In genomic region chr17:42407289-42407836, GRCh38 we compare ENCODE assay signal across 8 cellular contexts. TPM values are rescaled to one million over a fixed set of nuclear protein-coding genes. Genes with fewer than 3 reads are reported as not detected.
A peak's percentile ranks its signal among the peaks of the same experiment; 100 is the strongest.
DNase-seq lines count a peak whose midpoint lies in the region; ATAC-seq, FAIRE-seq and TF ChIP-seq lines count a peak whose summit lies in the region.

No MANE protein-coding gene starts in this region.

- H3K4me3 ChIP-seq in MG63 (no peak overlapping the region), GM12878 (no peak overlapping the region), skeletal muscle satellite cell (ENCODE audit: low read length) (no peak overlapping the region)

- intact Hi-C loops in GM12878 (cut with micrococcal nuclease; ENCODE audit: unreplicated experiment): loop anchor here (2.0 to 10.0 kb wide), 4 partner anchors 95 to 223 kb away; partner anchors contain the start of genes HCRT and KCNH4

- H3K79me2 ChIP-seq in GM12878 (ENCODE audit: control insufficient read depth, insufficient read depth, low read length): no peaks in the 10 kb centered on the region

- SMC1A ChIA-PET in GM12878 (lab: Charles Lee; ENCODE audit: uncharacterized antibody, unreplicated experiment): interaction anchor here (0.7 to 22.3 kb wide), 24 partner anchors 9 to 434 kb away, joined by 3 to 528 read pairs (median 4); partner anchors contain the start of genes HCRT and KCNH4

- H3K9ac ChIP-seq in GM12878 (ENCODE audit: control insufficient read depth, insufficient read depth, low read length) (no peak overlapping the region), skeletal muscle satellite cell (ENCODE audit: low read depth, low read length) (no peak overlapping the region)

- BruUV-seq in GM12878 (replicated peaks; lab: Mats Ljungman, UMichigan): no TSS peak

- DNase-seq in GDM1 (lab: John Stamatoyannopoulos, UW) (peak; percentile 60), MG63 (peak; percentile 82), T-helper 1 cell (peak in 4 of 5 donors; percentile 39 to 59 (median 52)), GM12878 (ENCODE audit: low read depth, low spot score) (no peak), hippocampal formation (lab: John Stamatoyannopoulos, UW) (peak; percentile 67 to 82)

- in situ Hi-C loops in GM12878 (cut with MboI): no loop called here

- peaks cover 4% of the 10 kb centered on the region; the same call in 1 of the 2 replicates for H3K4me1 ChIP-seq in GM12878 (ENCODE audit: control insufficient read depth, insufficient read depth, low read length)
- peaks cover 58% of the 10 kb centered on the region for H3K4me1 ChIP-seq in skeletal muscle satellite cell (ENCODE audit: control insufficient read depth, insufficient read depth, low read length)

- CTCF ChIA-PET in GM12878 (lab: Yijun Ruan, JAX): interaction anchor here (0.6 to 16.2 kb wide), 29 partner anchors 9 to 390 kb away, joined by 3 to 732 read pairs (median 5); partner anchors contain the start of genes DNAJC7, GHDC, NAGLU and STAT5B

- no peak for TF ChIP-seq CTCF in GM12878 (IDR thresholded peaks at IDR 0.05 in 2 of 3, conservative IDR thresholded peaks at IDR 0.05 in 1 of 3; ENCODE audit: control insufficient read depth in 2 of 3, extremely low read depth in 1 of 3, insufficient read depth in 1 of 3, low read depth in 3 of 3, low read length in 3 of 3)

- WGBS in GM12878 (ENCODE audit: insufficient coverage, insufficient replicate concordance, low lambda C conversion rate, missing lambda C conversion rate): 27% methylated on average over 2 of the region's 2 CpGs

- no peak for TF ChIP-seq RAD21 in GM12878 (IDR thresholded peaks at IDR 0.05; ENCODE audit: insufficient read depth, low read depth, low read length)

- H3K27me3 ChIP-seq in MG63: no peaks in the 10 kb centered on the region
- H3K27me3 ChIP-seq in GM12878 (replicated peaks in 1 of 2; ENCODE audit: control insufficient read depth in 2 of 2, insufficient read depth in 2 of 2, low read length in 1 of 2): no peaks in the 10 kb centered on the region
- H3K27me3 ChIP-seq in skeletal muscle satellite cell (ENCODE audit: control insufficient read depth, insufficient read depth, low read length): no peaks in the 10 kb centered on the region

- H3K4me2 ChIP-seq in GM12878 (ENCODE audit: control insufficient read depth, insufficient read depth): no peak overlapping the region
- H3K4me2 ChIP-seq in skeletal muscle satellite cell (ENCODE audit: low read length): peak overlapping the region; percentile 47

- H4K20me1 ChIP-seq in GM12878 (ENCODE audit: control insufficient read depth, insufficient read depth): no peaks in the 10 kb centered on the region; the same call in 1 of the 2 replicates

- no peak for TF ChIP-seq EP300 in GM12878 (IDR thresholded peaks at IDR 0.05; ENCODE audit: borderline replicate concordance in 1 of 2, control insufficient read depth in 1 of 2, low read depth in 2 of 2, low read length in 2 of 2)

- H2AFZ ChIP-seq in GM12878 (ENCODE audit: control insufficient read depth, low read depth, low read length): no peak overlapping the region

- no peak for TF ChIP-seq POLR2A in GM12878 (IDR thresholded peaks at IDR 0.05; ENCODE audit: low read depth, low read length)

- H3K36me3 ChIP-seq in MG63 (peaks cover 60% of the 10 kb centered on the region), GM12878 (ENCODE audit: control insufficient read depth in 2 of 2, insufficient read depth in 2 of 2, low read length in 1 of 2) (no peaks in the 10 kb centered on the region), skeletal muscle satellite cell (ENCODE audit: insufficient read depth, low read length) (peaks cover 45% of the 10 kb centered on the region)

- H3K9me3 ChIP-seq in MG63 (no peaks in the 10 kb centered on the region), GM12878 (replicated peaks; ENCODE audit: control insufficient read depth, insufficient read depth, low read length) (no peaks in the 10 kb centered on the region), skeletal muscle satellite cell (replicated peaks; ENCODE audit: low read length) (no peaks in the 10 kb centered on the region)

- peak; percentile 88 for FAIRE-seq in GM12878 (lab: Jason Lieb, UNC)

- no peak overlapping the region for H3K27ac ChIP-seq in GM12878 (ENCODE audit: control insufficient read depth, insufficient read depth)

- POLR2A ChIA-PET in GM12878 (lab: Charles Lee): interaction anchor here (0.6 kb wide), 2 partner anchors 13 to 185 kb away, joined by 4 read pairs; no protein-coding TSS in a partner anchor

- RAD21 ChIA-PET in GM12878 (lab: Charles Lee; ENCODE audit: unreplicated experiment): interaction anchor here (0.6 to 11.0 kb wide), 18 partner anchors 12 to 392 kb away, joined by 3 to 373 read pairs (median 4); no protein-coding TSS in a partner anchor

- ATAC-seq in GM12878 (peak; percentile 96), HG03457 (IDR thresholded peaks at IDR 0.05; ENCODE audit: unreplicated experiment) (no peak), HG03159 (IDR thresholded peaks at IDR 0.05; ENCODE audit: unreplicated experiment) (no peak)

TF ChIP-seq in GM12878, 131 proteins besides CTCF, POLR2A, EP300 and RAD21 (continues in another document):
- TF ChIP-seq SRF (IDR thresholded peaks at IDR 0.05; ENCODE audit: low read depth in 2 of 2, low read length in 2 of 2): no peak
- TF ChIP-seq SIX5 (IDR thresholded peaks at IDR 0.05; ENCODE audit: low read depth, low read length, severe bottlenecking): peak; percentile 99
- peak; percentile 98 for TF ChIP-seq HCFC1 (IDR thresholded peaks at IDR 0.05; ENCODE audit: low read length)
- TF ChIP-seq SREBF1 (IDR thresholded peaks at IDR 0.05; ENCODE audit: low read length): peak; percentile 79
- TF ChIP-seq SMARCA5 (IDR thresholded peaks at IDR 0.05): no peak
- peak; percentile 91 for TF ChIP-seq NR2C1 (IDR thresholded peaks at IDR 0.05)

RNA-seq across cellular contexts. Expression of gene CAVIN1, which starts 15.7 kb away (rescaled TPM):
- 799 and 958 TPM in 2 replicates for total RNA-seq in MG63 (2014; rRNA removed; shearing (Covaris generic); ENCODE audit: low replicate concordance)
- 0.15 TPM in 1 of 2 replicates, not detected in the other for total RNA-seq in GM12878 (2013; cell fraction: nucleolus; rRNA removed)
- total RNA-seq in GM12878 (2014; rRNA removed) (0.27 and 0.40 TPM in 2 replicates), GM12878 (2014; rRNA removed; fragmentation: Illumina TruSeq; extraction: Trizol) (0.18 and 0.40 TPM in 2 replicates), GM12878 (2021) (0.93 and 1.1 TPM in 2 replicates)
- 0.72 TPM for polyA plus RNA-seq in GM12878 (2011; ENCODE audit: low read depth)
- polyA plus RNA-seq in GM12878 (2011; rRNA removed) (0.04 and 0.07 TPM in 2 replicates), GM12878 (2014; fragmentation: Illumina TruSeq; extraction: Trizol) (0.22 and 0.34 TPM in 2 replicates), GM12878 (2014; fragmentation: Nextera tagmentation; extraction: Ambion mirVana) (under 1 TPM; 0.03 to 0.05 TPM), GM12878 (2014; rRNA removed) (0.39 and 0.67 TPM in 2 replicates), GM12878 (2016; fragmentation: Nextera tagmentation; extraction: Ambion mirVana) (under 1 TPM; 0.30 to 0.40 TPM)
- 0.01 and 0.05 TPM in 2 replicates for polyA plus RNA-seq in GM12878 (2011; cell fraction: cytosol; rRNA removed)
- not detected in 2 replicates for polyA plus RNA-seq in GM12878 (2011; cell fraction: nucleus; rRNA removed)
- 1.5 and 2.4 TPM in 2 replicates for polyA plus RNA-seq in GM12878 (2012)
- polyA minus RNA-seq in GM12878 (2011; rRNA and poly(A)+ RNA removed): not detected in 2 replicates
- 0.53 and 1.7 TPM in 2 replicates for polyA minus RNA-seq in GM12878 (2011; cell fraction: cytosol; rRNA and poly(A)+ RNA removed)
- polyA minus RNA-seq in GM12878 (2011; cell fraction: nucleus; rRNA and poly(A)+ RNA removed): 0.29 TPM in 1 of 2 replicates, not detected in the other
- 663 and 678 TPM in 2 replicates for total RNA-seq in skeletal muscle satellite cell (2012; rRNA removed)

RNA-seq across cellular contexts. Expression of gene STAT3, which starts 19.1 kb away (rescaled TPM):
- 59.9 and 66.2 TPM in 2 replicates for total RNA-seq in MG63 (2014; rRNA removed; shearing (Covaris generic); ENCODE audit: low replicate concordance)
- 148 and 163 TPM in 2 replicates for total RNA-seq in GM12878 (2013; cell fraction: nucleolus; rRNA removed)
- total RNA-seq in GM12878 (2014; rRNA removed): 54.0 and 59.3 TPM in 2 replicates
- total RNA-seq in GM12878 (2014; rRNA removed; fragmentation: Illumina TruSeq; extraction: Trizol): 51.3 and 54.5 TPM in 2 replicates
- total RNA-seq in GM12878 (2021): 82.6 and 86.2 TPM in 2 replicates
- polyA plus RNA-seq in GM12878 (2011; ENCODE audit: low read depth): 58.9 TPM
- polyA plus RNA-seq in GM12878 (2011; rRNA removed): 63.6 and 74.7 TPM in 2 replicates
- 75.5 and 84.3 TPM in 2 replicates for polyA plus RNA-seq in GM12878 (2011; cell fraction: cytosol; rRNA removed)
- 78.8 and 87.2 TPM in 2 replicates for polyA plus RNA-seq in GM12878 (2011; cell fraction: nucleus; rRNA removed)
- 79.3 and 107 TPM in 2 replicates for polyA plus RNA-seq in GM12878 (2012)
- polyA plus RNA-seq in GM12878 (2014; fragmentation: Illumina TruSeq; extraction: Trizol): 57.3 and 59.8 TPM in 2 replicates
- 10 to 100 TPM; 18.4 to 18.9 TPM for polyA plus RNA-seq in GM12878 (2014; fragmentation: Nextera tagmentation; extraction: Ambion mirVana)
- 55.0 and 62.0 TPM in 2 replicates for polyA plus RNA-seq in GM12878 (2014; rRNA removed)
- polyA plus RNA-seq in GM12878 (2016; fragmentation: Nextera tagmentation; extraction: Ambion mirVana): 10 to 100 TPM; 91.1 to 96.4 TPM
- 99.8 and 120 TPM in 2 replicates for polyA minus RNA-seq in GM12878 (2011; rRNA and poly(A)+ RNA removed)
- 42.0 and 49.0 TPM in 2 replicates for polyA minus RNA-seq in GM12878 (2011; cell fraction: cytosol; rRNA and poly(A)+ RNA removed)
- 42.8 and 58.9 TPM in 2 replicates for polyA minus RNA-seq in GM12878 (2011; cell fraction: nucleus; rRNA and poly(A)+ RNA removed)
- 67.7 and 76.2 TPM in 2 replicates for total RNA-seq in skeletal muscle satellite cell (2012; rRNA removed)

RNA-seq across cellular contexts. Expression of gene ATP6V0A1, which starts 51.3 kb away (rescaled TPM):
- 15.9 and 28.0 TPM in 2 replicates for total RNA-seq in MG63 (2014; rRNA removed; shearing (Covaris generic); ENCODE audit: low replicate concordance)
- 478 and 487 TPM in 2 replicates for total RNA-seq in GM12878 (2013; cell fraction: nucleolus; rRNA removed)
- 26.2 and 32.9 TPM in 2 replicates for total RNA-seq in GM12878 (2014; rRNA removed)
- total RNA-seq in GM12878 (2014; rRNA removed; fragmentation: Illumina TruSeq; extraction: Trizol): 21.8 and 23.4 TPM in 2 replicates
- 42.6 and 50.3 TPM in 2 replicates for total RNA-seq in GM12878 (2021)
- polyA plus RNA-seq in GM12878 (2011; ENCODE audit: low read depth): 27.2 TPM
- 56.1 and 76.6 TPM in 2 replicates for polyA plus RNA-seq in GM12878 (2011; rRNA removed)
- 87.3 and 102 TPM in 2 replicates for polyA plus RNA-seq in GM12878 (2011; cell fraction: cytosol; rRNA removed)
- 272 and 292 TPM in 2 replicates for polyA plus RNA-seq in GM12878 (2011; cell fraction: nucleus; rRNA removed)
- polyA plus RNA-seq in GM12878 (2012): 35.2 and 37.5 TPM in 2 replicates
- polyA plus RNA-seq in GM12878 (2014; fragmentation: Illumina TruSeq; extraction: Trizol): 43.1 and 63.1 TPM in 2 replicates
- 1 to 10 TPM; 3.0 to 6.4 TPM for polyA plus RNA-seq in GM12878 (2014; fragmentation: Nextera tagmentation; extraction: Ambion mirVana)
- polyA plus RNA-seq in GM12878 (2014; rRNA removed): 35.0 and 38.5 TPM in 2 replicates
- polyA plus RNA-seq in GM12878 (2016; fragmentation: Nextera tagmentation; extraction: Ambion mirVana): 10 to 100 TPM; 28.3 to 33.4 TPM
- polyA minus RNA-seq in GM12878 (2011; rRNA and poly(A)+ RNA removed): 170 and 189 TPM in 2 replicates
- polyA minus RNA-seq in GM12878 (2011; cell fraction: cytosol; rRNA and poly(A)+ RNA removed): 27.9 and 53.3 TPM in 2 replicates
- polyA minus RNA-seq in GM12878 (2011; cell fraction: nucleus; rRNA and poly(A)+ RNA removed): 149 and 228 TPM in 2 replicates
- 31.2 and 43.6 TPM in 2 replicates for total RNA-seq in skeletal muscle satellite cell (2012; rRNA removed)

Comparison
In these comparisons a context has a peak if more than half of its experiments do, and no peak if none do; other contexts are left out.
1. RNA of gene CAVIN1, which starts 15.7 kb away (total RNA-seq): 799 to 958 TPM in MG63; 0.15 to 1.1 TPM in GM12878; every median in the first group is over 100 times any median in the second.